8 cellular contexts compared by ENCODE assay signal in the genomic region with DNA sequence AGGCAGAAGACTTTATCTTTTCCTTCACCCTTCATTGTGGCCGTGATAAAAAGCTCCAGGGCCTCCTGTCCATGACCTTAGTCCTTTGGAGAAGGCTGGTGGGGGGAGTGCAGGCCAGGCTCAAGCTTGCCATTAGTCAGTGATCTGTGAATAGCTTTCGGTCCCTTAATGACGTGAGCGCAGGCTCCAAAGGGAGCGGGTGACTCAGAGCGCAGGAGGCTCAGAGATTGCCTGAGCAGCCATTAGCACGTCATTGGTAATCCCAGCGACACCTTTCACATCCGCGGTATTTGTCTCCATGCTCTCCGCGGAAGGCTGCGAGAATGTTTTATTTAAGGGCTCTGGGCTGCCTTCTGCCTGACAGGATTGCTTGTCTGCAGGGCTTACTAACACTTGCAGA.
DNase-seq lines count a peak whose midpoint lies in the region; ATAC-seq, FAIRE-seq and TF ChIP-seq lines count a peak whose summit lies in the region.
"Had no signal": no experiment of that assay in that cellular context is flagged by ENCODE, and none has a peak within 500 bp of the region (broad histone marks: within the 10 kb centered on the region; RNA-seq: fewer than 3 reads in every experiment).

No MANE protein-coding gene starts in this region.

- H3K9ac ChIP-seq in HUES48 (ENCODE audit: low read depth, low read length): no peak overlapping the region

- no peaks in the 10 kb centered on the region for H3K36me3 ChIP-seq in HUES48 (ENCODE audit: control insufficient read depth, insufficient read depth, low read length)
- H3K36me3 ChIP-seq in spleen: no peaks in the 10 kb centered on the region

- no peak for TF ChIP-seq POLR2A in spleen (IDR thresholded peaks at IDR 0.05)

- intact Hi-C loops in spleen (cut with DNase I; ENCODE audit: low total_unique reads): no loop called here

- DNase-seq in caudate nucleus (lab: John Stamatoyannopoulos, UW) (peak in 48 of 61 donors; percentile 2 to 84 (median 22)), iris pigment epithelial cell (ENCODE audit: low read depth) (peak; percentile 98), spleen (peak; percentile 67), GM19239 (ENCODE audit: insufficient read length, low spot score) (no peak)
- no peak for DNase-seq in activated CD4-positive, alpha-beta T cell treated with anti-CD3 and anti-CD28 coated beads, Interleukin-2, amount 50 U/mL, for 1 hour

- TF ChIP-seq CTCF in spleen (IDR thresholded peaks at IDR 0.05 in 8 of 11, conservative IDR thresholded peaks at IDR 0.05 in 3 of 11): no peak

- H3K4me3 ChIP-seq in HUES48 (ENCODE audit: low read depth, low read length): peak overlapping the region; percentile 28; the same call in 1 of the 2 replicates
- H3K4me3 ChIP-seq in spleen: peak overlapping the region in 3 of 8 donors; percentile 2 to 39 (median 5)
- H3K4me3 ChIP-seq: SK-N-MC had no signal

- no peak for FAIRE-seq in GM19239 (lab: Jason Lieb, UNC)

- 6 to 11% (median 8%) methylated on average over 13 of the region's 13 CpGs for WGBS in spleen, 5 donors

- H3K27ac ChIP-seq in HUES48 (ENCODE audit: low read depth, low read length) (peak overlapping the region; percentile 69), caudate nucleus (ENCODE audit: low read depth, low read length) (no peak overlapping the region), spleen (peak overlapping the region in 6 of 8 donors; percentile 8 to 59 (median 20))
- H3K27ac ChIP-seq: SK-N-MC had no signal

- H3K27me3 ChIP-seq in HUES48 (ENCODE audit: control insufficient read depth, insufficient read depth, low read length): no peaks in the 10 kb centered on the region
- H3K27me3 ChIP-seq in spleen (replicated peaks in 1 of 7): no peaks in the 10 kb centered on the region

- no peak for ATAC-seq in HG03039 (IDR thresholded peaks at IDR 0.05; ENCODE audit: unreplicated experiment)

- H3K4me1 ChIP-seq in HUES48 (ENCODE audit: control insufficient read depth, insufficient read depth, low read length): peaks cover 8% of the 10 kb centered on the region; the same call in 1 of the 2 replicates
- no peaks in the 10 kb centered on the region for H3K4me1 ChIP-seq in spleen

- no peaks in the 10 kb centered on the region for H3K9me3 ChIP-seq in HUES48 (ENCODE audit: control insufficient read depth, insufficient read depth, low read length)
- peaks cover 0 to 7% (median 0%) of the 10 kb centered on the region in 8 donors for H3K9me3 ChIP-seq in spleen

Comparison
In these comparisons a context has a peak if more than half of its experiments do, and no peak if none do; other contexts are left out.
1. DNase-seq: peak in caudate nucleus (48 of 61), iris pigment epithelial cell (single experiment) and spleen (single experiment); none in GM19239 (single experiment) and activated CD4-positive, alpha-beta T cell treated with anti-CD3 and anti-CD28 coated beads, Interleukin-2, amount 50 U/mL, for 1 hour (single experiment).